ENCODE assay signal across 1 cellular context in the genomic region with DNA sequence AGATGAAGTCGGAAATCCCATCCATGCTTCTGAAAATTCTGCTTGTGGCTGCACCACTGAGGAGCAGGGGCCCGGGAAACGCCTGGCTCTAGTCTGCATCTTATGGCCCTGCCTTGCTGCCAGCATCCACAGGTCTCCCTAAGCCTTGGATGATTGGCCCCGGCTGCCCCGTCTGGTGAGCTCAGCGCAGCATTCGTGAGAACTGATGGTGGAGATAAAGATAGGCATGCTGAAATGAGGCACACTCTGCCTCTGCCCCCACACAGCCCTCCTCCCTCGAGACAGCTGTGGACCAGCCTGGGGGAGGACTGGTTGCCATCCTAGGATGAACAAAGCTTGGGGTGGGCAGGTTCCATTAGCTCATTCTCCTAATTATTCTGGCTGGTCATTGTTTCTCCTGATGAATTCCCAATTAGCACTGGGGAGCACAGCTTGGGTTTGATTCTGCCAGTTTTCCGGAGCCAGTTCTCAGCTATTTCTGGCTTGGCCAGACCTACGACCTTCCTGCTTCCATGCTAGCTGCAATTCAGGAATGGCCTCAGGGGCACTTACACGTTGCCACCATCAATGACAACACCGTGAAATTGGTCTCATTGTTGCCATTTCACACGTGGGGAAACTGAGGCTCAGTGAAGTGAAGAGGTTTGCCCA.
A peak's percentile ranks its signal among the peaks of the same experiment; 100 is the strongest.
TF ChIP-seq lines count a peak whose summit lies in the region.

No MANE protein-coding gene starts in this region.

TF ChIP-seq in HepG2, 621 proteins besides CTCF, POLR2A, EP300 and RAD21 (continued from another document):
- TF ChIP-seq ATF2 (CRISPR knock-in tag; IDR thresholded peaks at IDR 0.05) (no peak), HOXD1 (CRISPR knock-in tag; IDR thresholded peaks at IDR 0.05) (no peak), XRCC5 (optimal IDR thresholded peaks at IDR 0.05; ENCODE audit: low read length) (no peak), FIP1L1 (IDR thresholded peaks at IDR 0.05; ENCODE audit: borderline replicate concordance, insufficient read depth, low read depth, low read length) (0 out of 2 replicates have a peak, but pooled peaks have one; percentile 45), HHEX (CRISPR knock-in tag; IDR thresholded peaks at IDR 0.05) (no peak), RAD51 (IDR thresholded peaks at IDR 0.05; ENCODE audit: borderline replicate concordance) (no peak), GPN1 (CRISPR knock-in tag; IDR thresholded peaks at IDR 0.05; ENCODE audit: borderline replicate concordance) (no peak), PITX1 (CRISPR knock-in tag; IDR thresholded peaks at IDR 0.05) (0 out of 2 replicates have a peak, but pooled peaks have one; percentile 12), TCF7 (IDR thresholded peaks at IDR 0.05; ENCODE audit: low read depth) (no peak), ZNF619 (CRISPR knock-in tag; IDR thresholded peaks at IDR 0.05) (no peak), POLR2AphosphoS2 (IDR thresholded peaks at IDR 0.05; ENCODE audit: low read depth, low read length) (no peak), KLF13 (CRISPR knock-in tag; IDR thresholded peaks at IDR 0.05) (no peak), ZKSCAN5 (CRISPR knock-in tag; IDR thresholded peaks at IDR 0.05) (no peak), SOX5 (CRISPR knock-in tag; IDR thresholded peaks at IDR 0.05; ENCODE audit: borderline replicate concordance) (0 out of 2 replicates have a peak, but pooled peaks have one; percentile 6), BRD4 (CRISPR knock-in tag; IDR thresholded peaks at IDR 0.05) (no peak), ZSCAN29 (CRISPR knock-in tag; conservative IDR thresholded peaks at IDR 0.05) (peak; percentile 24; the same call in 1 of the 2 replicates), PRMT3 (CRISPR knock-in tag; IDR thresholded peaks at IDR 0.05; ENCODE audit: borderline replicate concordance, low read depth) (no peak), FOSL2 (CRISPR knock-in tag; IDR thresholded peaks at IDR 0.05) (peak; percentile 28; the same call in 1 of the 2 replicates), FOSL1 (CRISPR knock-in tag; IDR thresholded peaks at IDR 0.05; ENCODE audit: borderline replicate concordance) (no peak), ZNF263 (CRISPR knock-in tag; IDR thresholded peaks at IDR 0.05) (peak; percentile 69), CSRNP1 (CRISPR knock-in tag; IDR thresholded peaks at IDR 0.05) (no peak)
- TF ChIP-seq, protein P1, sequence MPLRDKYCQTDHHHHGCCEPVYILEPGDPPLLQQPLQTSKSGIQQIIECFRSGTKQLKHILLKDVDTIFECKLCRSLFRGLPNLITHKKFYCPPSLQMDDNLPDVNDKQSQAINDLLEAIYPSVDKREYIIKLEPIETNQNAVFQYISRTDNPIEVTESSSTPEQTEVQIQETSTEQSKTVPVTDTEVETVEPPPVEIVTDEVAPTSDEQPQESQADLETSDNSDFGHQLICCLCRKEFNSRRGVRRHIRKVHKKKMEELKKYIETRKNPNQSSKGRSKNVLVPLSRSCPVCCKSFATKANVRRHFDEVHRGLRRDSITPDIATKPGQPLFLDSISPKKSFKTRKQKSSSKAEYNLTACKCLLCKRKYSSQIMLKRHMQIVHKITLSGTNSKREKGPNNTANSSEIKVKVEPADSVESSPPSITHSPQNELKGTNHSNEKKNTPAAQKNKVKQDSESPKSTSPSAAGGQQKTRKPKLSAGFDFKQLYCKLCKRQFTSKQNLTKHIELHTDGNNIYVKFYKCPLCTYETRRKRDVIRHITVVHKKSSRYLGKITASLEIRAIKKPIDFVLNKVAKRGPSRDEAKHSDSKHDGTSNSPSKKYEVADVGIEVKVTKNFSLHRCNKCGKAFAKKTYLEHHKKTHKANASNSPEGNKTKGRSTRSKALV (CRISPR knock-in tag; IDR thresholded peaks at IDR 0.05): no peak
- TF ChIP-seq, protein P2, sequence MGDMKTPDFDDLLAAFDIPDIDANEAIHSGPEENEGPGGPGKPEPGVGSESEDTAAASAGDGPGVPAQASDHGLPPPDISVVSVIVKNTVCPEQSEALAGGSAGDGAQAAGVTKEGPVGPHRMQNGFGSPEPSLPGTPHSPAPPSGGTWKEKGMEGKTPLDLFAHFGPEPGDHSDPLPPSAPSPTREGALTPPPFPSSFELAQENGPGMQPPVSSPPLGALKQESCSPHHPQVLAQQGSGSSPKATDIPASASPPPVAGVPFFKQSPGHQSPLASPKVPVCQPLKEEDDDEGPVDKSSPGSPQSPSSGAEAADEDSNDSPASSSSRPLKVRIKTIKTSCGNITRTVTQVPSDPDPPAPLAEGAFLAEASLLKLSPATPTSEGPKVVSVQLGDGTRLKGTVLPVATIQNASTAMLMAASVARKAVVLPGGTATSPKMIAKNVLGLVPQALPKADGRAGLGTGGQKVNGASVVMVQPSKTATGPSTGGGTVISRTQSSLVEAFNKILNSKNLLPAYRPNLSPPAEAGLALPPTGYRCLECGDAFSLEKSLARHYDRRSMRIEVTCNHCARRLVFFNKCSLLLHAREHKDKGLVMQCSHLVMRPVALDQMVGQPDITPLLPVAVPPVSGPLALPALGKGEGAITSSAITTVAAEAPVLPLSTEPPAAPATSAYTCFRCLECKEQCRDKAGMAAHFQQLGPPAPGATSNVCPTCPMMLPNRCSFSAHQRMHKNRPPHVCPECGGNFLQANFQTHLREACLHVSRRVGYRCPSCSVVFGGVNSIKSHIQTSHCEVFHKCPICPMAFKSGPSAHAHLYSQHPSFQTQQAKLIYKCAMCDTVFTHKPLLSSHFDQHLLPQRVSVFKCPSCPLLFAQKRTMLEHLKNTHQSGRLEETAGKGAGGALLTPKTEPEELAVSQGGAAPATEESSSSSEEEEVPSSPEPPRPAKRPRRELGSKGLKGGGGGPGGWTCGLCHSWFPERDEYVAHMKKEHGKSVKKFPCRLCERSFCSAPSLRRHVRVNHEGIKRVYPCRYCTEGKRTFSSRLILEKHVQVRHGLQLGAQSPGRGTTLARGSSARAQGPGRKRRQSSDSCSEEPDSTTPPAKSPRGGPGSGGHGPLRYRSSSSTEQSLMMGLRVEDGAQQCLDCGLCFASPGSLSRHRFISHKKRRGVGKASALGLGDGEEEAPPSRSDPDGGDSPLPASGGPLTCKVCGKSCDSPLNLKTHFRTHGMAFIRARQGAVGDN (CRISPR knock-in tag; IDR thresholded peaks at IDR 0.05): peak; percentile 81
- TF ChIP-seq, protein P3, sequence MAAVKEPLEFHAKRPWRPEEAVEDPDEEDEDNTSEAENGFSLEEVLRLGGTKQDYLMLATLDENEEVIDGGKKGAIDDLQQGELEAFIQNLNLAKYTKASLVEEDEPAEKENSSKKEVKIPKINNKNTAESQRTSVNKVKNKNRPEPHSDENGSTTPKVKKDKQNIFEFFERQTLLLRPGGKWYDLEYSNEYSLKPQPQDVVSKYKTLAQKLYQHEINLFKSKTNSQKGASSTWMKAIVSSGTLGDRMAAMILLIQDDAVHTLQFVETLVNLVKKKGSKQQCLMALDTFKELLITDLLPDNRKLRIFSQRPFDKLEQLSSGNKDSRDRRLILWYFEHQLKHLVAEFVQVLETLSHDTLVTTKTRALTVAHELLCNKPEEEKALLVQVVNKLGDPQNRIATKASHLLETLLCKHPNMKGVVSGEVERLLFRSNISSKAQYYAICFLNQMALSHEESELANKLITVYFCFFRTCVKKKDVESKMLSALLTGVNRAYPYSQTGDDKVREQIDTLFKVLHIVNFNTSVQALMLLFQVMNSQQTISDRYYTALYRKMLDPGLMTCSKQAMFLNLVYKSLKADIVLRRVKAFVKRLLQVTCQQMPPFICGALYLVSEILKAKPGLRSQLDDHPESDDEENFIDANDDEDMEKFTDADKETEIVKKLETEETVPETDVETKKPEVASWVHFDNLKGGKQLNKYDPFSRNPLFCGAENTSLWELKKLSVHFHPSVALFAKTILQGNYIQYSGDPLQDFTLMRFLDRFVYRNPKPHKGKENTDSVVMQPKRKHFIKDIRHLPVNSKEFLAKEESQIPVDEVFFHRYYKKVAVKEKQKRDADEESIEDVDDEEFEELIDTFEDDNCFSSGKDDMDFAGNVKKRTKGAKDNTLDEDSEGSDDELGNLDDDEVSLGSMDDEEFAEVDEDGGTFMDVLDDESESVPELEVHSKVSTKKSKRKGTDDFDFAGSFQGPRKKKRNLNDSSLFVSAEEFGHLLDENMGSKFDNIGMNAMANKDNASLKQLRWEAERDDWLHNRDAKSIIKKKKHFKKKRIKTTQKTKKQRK (IDR thresholded peaks at IDR 0.05; ENCODE audit: low read length): no peak
